In genomic region chr2:60679059-60679780, GRCh38 we compare ENCODE assay signal across 29 cellular contexts.
"Had no signal": no experiment of that assay in that cellular context is flagged by ENCODE, and none has a peak within 500 bp of the region (broad histone marks: within the 10 kb centered on the region; RNA-seq: fewer than 3 reads in every experiment).

No MANE protein-coding gene starts in this region.

- H3K9me3 ChIP-seq: ascending aorta, neutrophil, ovary, sigmoid colon, suprapubic skin, tibial artery had no signal

- H3K9me3 Mint-ChIP-seq: activated CD4-positive, alpha-beta memory T cell treated with anti-CD3 and anti-CD28 coated beads for 36 hours; activated naive CD4-positive, alpha-beta T cell treated with anti-CD3 and anti-CD28 coated beads, Interleukin-2, amount 10 ng/mL, durations not matched to agents 7 days and 5 days; activated naive CD8-positive, alpha-beta T cell treated with anti-CD3 and anti-CD28 coated beads, Interleukin-2, amount 10 ng/mL, durations not matched to agents 7 days and 5 days; dendritic cell treated with granulocyte-macrophage colony-stimulating factor and Interleukin-4, amounts not matched to agents 40 ng/mL and 50 ng/mL, for 4 days; endodermal cell; naive B cell; nephron progenitor cell had no signal

- H3K36me3 Mint-ChIP-seq: activated CD4-positive, alpha-beta memory T cell treated with anti-CD3 and anti-CD28 coated beads for 36 hours; activated naive CD4-positive, alpha-beta T cell treated with anti-CD3 and anti-CD28 coated beads, Interleukin-2, amount 10 ng/mL, durations not matched to agents 7 days and 5 days; activated naive CD8-positive, alpha-beta T cell treated with anti-CD3 and anti-CD28 coated beads, Interleukin-2, amount 10 ng/mL, durations not matched to agents 7 days and 5 days; naive B cell had no signal

- H3K27ac ChIP-seq: ascending aorta, brain microvascular endothelial cell, neutrophil, ovary, sigmoid colon, suprapubic skin, tibial artery, VCaP had no signal

- ATAC-seq: esophagus mucosa; stimulated activated naive B cell treated with anti-CD40 and anti-IgM and Interleukin-4, amounts not matched to agents 10 μg/mL and 1 μg/mL and 100 μg/mL, for 72 hours had no signal

- H3K4me3 ChIP-seq: ascending aorta, ovary, sigmoid colon, smooth muscle cell, suprapubic skin, tibial artery had no signal

- H3K4me2 ChIP-seq: smooth muscle cell had no signal

- H3K27ac Mint-ChIP-seq: activated CD4-positive, alpha-beta memory T cell treated with anti-CD3 and anti-CD28 coated beads for 36 hours; activated naive CD4-positive, alpha-beta T cell treated with anti-CD3 and anti-CD28 coated beads, Interleukin-2, amount 10 ng/mL, durations not matched to agents 7 days and 5 days; activated naive CD8-positive, alpha-beta T cell treated with anti-CD3 and anti-CD28 coated beads, Interleukin-2, amount 10 ng/mL, durations not matched to agents 7 days and 5 days; dendritic cell treated with granulocyte-macrophage colony-stimulating factor and Interleukin-4, amounts not matched to agents 40 ng/mL and 50 ng/mL, for 4 days; endodermal cell; nephron progenitor cell; progenitor cell of endocrine pancreas; stimulated activated naive B cell treated with anti-CD40 and anti-IgM and Interleukin-4, amounts not matched to agents 10 μg/mL and 1 μg/mL and 100 μg/mL, for 72 hours had no signal

- DNase-seq: activated CD4-positive, alpha-beta memory T cell treated with anti-CD3 and anti-CD28 coated beads for 36 hours; activated CD4-positive, alpha-beta T cell treated with anti-CD3 and anti-CD28 coated beads for 4 hours; activated CD8-positive, alpha-beta memory T cell treated with anti-CD3 and anti-CD28 coated beads, Interleukin-2, amount 50 U/mL, for 4 hours; activated gamma-delta T cell; activated naive CD4-positive, alpha-beta T cell treated with anti-CD3 and anti-CD28 coated beads, Interleukin-2, amount 10 ng/mL, durations not matched to agents 7 days and 5 days; activated naive CD8-positive, alpha-beta T cell treated with anti-CD3 and anti-CD28 coated beads, Interleukin-2, amount 10 ng/mL, durations not matched to agents 7 days and 5 days; activated T-cell treated with anti-CD3 and anti-CD28 coated beads, Interleukin-2, amount 50 U/mL, for 1 hour; brain microvascular endothelial cell; caudate nucleus; endodermal cell; foreskin melanocyte; mammary epithelial cell; naive B cell; nephron progenitor cell; ovary; sigmoid colon; stimulated activated CD4-positive, alpha-beta T cell treated with anti-CD3 and anti-CD28 coated beads, Interleukin-1b, Interleukin-23, amount 100 ng/mL, for 48 hours; stimulated activated CD4-positive, alpha-beta T cell treated with anti-CD3 and anti-CD28 coated beads, Interleukin-4, amount 100 ng/mL, for 4 hours; stimulated activated CD8-positive, alpha-beta memory T cell treated with anti-CD3 and anti-CD28 coated beads, Interleukin-4, amount 100 ng/mL, for 48 hours; stimulated activated naive B cell treated with anti-CD40 and anti-IgM and Interleukin-4, amounts not matched to agents 10 μg/mL and 1 μg/mL and 100 μg/mL, for 72 hours; tibial artery had no signal

- H3K27me3 ChIP-seq: ascending aorta, brain microvascular endothelial cell, neutrophil, ovary had no signal

- H3K4me3 Mint-ChIP-seq: activated CD4-positive, alpha-beta memory T cell treated with anti-CD3 and anti-CD28 coated beads for 36 hours; activated naive CD4-positive, alpha-beta T cell treated with anti-CD3 and anti-CD28 coated beads, Interleukin-2, amount 10 ng/mL, durations not matched to agents 7 days and 5 days; activated naive CD8-positive, alpha-beta T cell treated with anti-CD3 and anti-CD28 coated beads, Interleukin-2, amount 10 ng/mL, durations not matched to agents 7 days and 5 days; dendritic cell treated with granulocyte-macrophage colony-stimulating factor and Interleukin-4, amounts not matched to agents 40 ng/mL and 50 ng/mL, for 4 days; endodermal cell; nephron progenitor cell; stimulated activated naive B cell treated with anti-CD40 and anti-IgM and Interleukin-4, amounts not matched to agents 10 μg/mL and 1 μg/mL and 100 μg/mL, for 72 hours had no signal

- H3K36me3 ChIP-seq: ascending aorta, brain microvascular endothelial cell, neutrophil, ovary, sigmoid colon, suprapubic skin, tibial artery had no signal

- H3K4me1 Mint-ChIP-seq: activated naive CD4-positive, alpha-beta T cell treated with anti-CD3 and anti-CD28 coated beads, Interleukin-2, amount 10 ng/mL, durations not matched to agents 7 days and 5 days; nephron progenitor cell had no signal

- H3K4me1 ChIP-seq: ascending aorta, sigmoid colon had no signal
